In genomic region chr6:32700391-32701040, GRCh38 we compare ENCODE assay signal across 9 cellular contexts. TPM values are rescaled to one million over a fixed set of nuclear protein-coding genes. Genes with fewer than 3 reads are reported as not detected.
DNase-seq lines count a peak whose midpoint lies in the region; ATAC-seq and TF ChIP-seq lines count a peak whose summit lies in the region.
"Had no signal": no experiment of that assay in that cellular context is flagged by ENCODE, and none has a peak within 500 bp of the region (broad histone marks: within the 10 kb centered on the region; RNA-seq: fewer than 3 reads in every experiment).

No MANE protein-coding gene starts in this region.

- POLR2A ChIA-PET in CD4-positive, alpha-beta memory T cell (lab: Charles Lee; ENCODE audit: partially characterized antibody) = interaction anchor here (1.5 kb wide), 1 partner anchor 78 kb away, joined by 4 read pairs; no protein-coding TSS in a partner anchor

- 7 to 12% (median 11%) methylated on average over 6 of the region's 6 CpGs for WGBS in adrenal gland, 4 donors

- peaks cover 0 to 3% (median 0%) of the 10 kb centered on the region in 8 donors for H3K9me3 Mint-ChIP-seq in CD4-positive, alpha-beta memory T cell
- H3K9me3 Mint-ChIP-seq: T-helper 1 cell treated with Interleukin-12 subunit alpha and Interleukin-12 subunit beta and Interleukin-4 antibody, amounts not matched to agents 30 μg/mL and 1 μg/mL, for 36 hours had no signal

- peak in 4 of 5 donors; percentile 29 to 45 (median 38) for DNase-seq in CD4-positive, alpha-beta memory T cell
- peak; percentile 75 for DNase-seq in H7
- DNase-seq in NCI-H82 (lab: John Stamatoyannopoulos, UW) = peak; percentile 82
- DNase-seq in adrenal gland = peak; percentile 32 to 58 (median 49)
- no peak for DNase-seq in left ventricle myocardium inferior
- DNase-seq in renal cortical epithelial cell (ENCODE audit: low read depth) = peak; percentile 93
- no peak for DNase-seq in NCI-H187 treated with DMSO at 0.1 percent for 48 hours (lab: John Stamatoyannopoulos, UW)

- no peak overlapping the region for H3K4me3 ChIP-seq in CD4-positive, alpha-beta memory T cell (ENCODE audit: low read length in 2 of 2)
- H3K4me3 ChIP-seq in H7 (ENCODE audit: insufficient read depth, low read depth, low read length) (no peak overlapping the region), adrenal gland (no peak overlapping the region), left ventricle myocardium inferior (no peak overlapping the region)

- no peak overlapping the region for H3K27ac ChIP-seq in CD4-positive, alpha-beta memory T cell (ENCODE audit: low read depth, low read length)
- H3K27ac ChIP-seq in adrenal gland = no peak overlapping the region
- no peak overlapping the region for H3K27ac ChIP-seq in left ventricle myocardium inferior (replicated peaks)

- no peaks in the 10 kb centered on the region for H3K9me3 ChIP-seq in CD4-positive, alpha-beta memory T cell (ENCODE audit: control insufficient read depth in 1 of 2, low read length in 2 of 2)
- H3K9me3 ChIP-seq in adrenal gland (replicated peaks in 1 of 3) (no peaks in the 10 kb centered on the region), left ventricle myocardium inferior (replicated peaks) (no peaks in the 10 kb centered on the region)

- no peak for TF ChIP-seq POLR2A in adrenal gland (IDR thresholded peaks at IDR 0.05)

- CTCF ChIA-PET in CD4-positive, alpha-beta memory T cell (lab: Charles Lee; ENCODE audit: partially characterized antibody) = interaction anchor here (0.6 to 5.4 kb wide), 20 partner anchors 8 to 289 kb away, joined by 3 to 96 read pairs (median 5); no protein-coding TSS in a partner anchor

- peaks cover 24 to 26% of the 10 kb centered on the region in 2 donors for H3K27me3 Mint-ChIP-seq in CD4-positive, alpha-beta memory T cell

- H3K4me3 Mint-ChIP-seq in CD4-positive, alpha-beta memory T cell = peak overlapping the region in 2 of 8 donors; percentile 35 to 58
- H3K4me3 Mint-ChIP-seq: T-helper 1 cell treated with Interleukin-12 subunit alpha and Interleukin-12 subunit beta and Interleukin-4 antibody, amounts not matched to agents 30 μg/mL and 1 μg/mL, for 36 hours had no signal

- no peaks in the 10 kb centered on the region for H3K36me3 Mint-ChIP-seq in CD4-positive, alpha-beta memory T cell

- intact Hi-C loops in CD4-positive, alpha-beta memory T cell (cut with micrococcal nuclease) = loop anchor here (1.0 to 2.0 kb wide), 5 partner anchors 78 to 287 kb away; no protein-coding TSS in a partner anchor
- intact Hi-C loops in adrenal gland (cut with DNase I) = loop anchor here (5.0 kb wide), 2 partner anchors 268 to 283 kb away; no protein-coding TSS in a partner anchor
- intact Hi-C loops in left ventricle myocardium inferior (cut with micrococcal nuclease) = no loop called here

- H3K36me3 ChIP-seq in CD4-positive, alpha-beta memory T cell (ENCODE audit: insufficient read depth, low read length) = no peaks in the 10 kb centered on the region
- no peaks in the 10 kb centered on the region for H3K36me3 ChIP-seq in H7 (replicated peaks; ENCODE audit: control insufficient read depth, insufficient read depth, low read length)
- H3K36me3 ChIP-seq in adrenal gland (replicated peaks in 1 of 2) = no peaks in the 10 kb centered on the region
- H3K36me3 ChIP-seq in left ventricle myocardium inferior = no peaks in the 10 kb centered on the region

- ATAC-seq in GM18520 (IDR thresholded peaks at IDR 0.05; ENCODE audit: unreplicated experiment) = no peak

- H3K4me1 ChIP-seq in CD4-positive, alpha-beta memory T cell (ENCODE audit: insufficient read depth, low read length) = no peaks in the 10 kb centered on the region
- H3K4me1 ChIP-seq in adrenal gland (replicated peaks in 1 of 2) (no peaks in the 10 kb centered on the region), left ventricle myocardium inferior (no peaks in the 10 kb centered on the region)

- H3K27me3 ChIP-seq in CD4-positive, alpha-beta memory T cell (ENCODE audit: insufficient read depth, low read length) = peaks cover 9% of the 10 kb centered on the region
- H3K27me3 ChIP-seq in H7 (ENCODE audit: control insufficient read depth, insufficient read depth, low read length) (no peaks in the 10 kb centered on the region; the same call in 1 of the 2 replicates), adrenal gland (no peaks in the 10 kb centered on the region), left ventricle myocardium inferior (ENCODE audit: low read depth) (peaks cover 52% of the 10 kb centered on the region)

- TF ChIP-seq CTCF in adrenal gland (IDR thresholded peaks at IDR 0.05) (peak in 5 of 6 experiments; percentile 70 to 77 (median 73)), left ventricle myocardium inferior (IDR thresholded peaks at IDR 0.05; ENCODE audit: borderline replicate concordance) (peak; percentile 75)

- H3K4me1 Mint-ChIP-seq in CD4-positive, alpha-beta memory T cell = peaks cover 0 to 4% (median 1%) of the 10 kb centered on the region in 4 donors

- H3K27ac Mint-ChIP-seq in CD4-positive, alpha-beta memory T cell = peak overlapping the region in 1 of 7 donors; percentile 90
- H3K27ac Mint-ChIP-seq: T-helper 1 cell treated with Interleukin-12 subunit alpha and Interleukin-12 subunit beta and Interleukin-4 antibody, amounts not matched to agents 30 μg/mL and 1 μg/mL, for 36 hours had no signal

RNA-seq across cellular contexts. Expression of gene HLA-DQB1, which starts 34.1 kb away (rescaled TPM):
- 1 to 10 TPM; 6.3 to 9.9 TPM for total RNA-seq in CD4-positive, alpha-beta memory T cell
- 10 to 100 TPM in 1 of 2 donors, 1 to 10 TPM in 1; 1.4 to 11.1 TPM for polyA plus RNA-seq in CD4-positive, alpha-beta memory T cell
- total RNA-seq in H7 (2014; rRNA removed; shearing (Covaris generic)) = under 0.01 TPM in 1 of 2 replicates, not detected in the other
- total RNA-seq in adrenal gland (100 to 1,000 TPM in 1 of 8 donors, 10 to 100 TPM in 2, 1 to 10 TPM in 5; 1.5 to 208 (median 9.4) TPM), left ventricle myocardium inferior (2.0 TPM), renal cortical epithelial cell (1.8 and 28.0 TPM in 2 replicates)
- polyA plus RNA-seq in adrenal gland = 100 to 1,000 TPM in 2 of 3 donors, 1 to 10 TPM in 1; 8.8 to 189 (median 151) TPM

RNA-seq across cellular contexts. Expression of gene HLA-DQA2, which starts 40.7 kb away (rescaled TPM):
- total RNA-seq in CD4-positive, alpha-beta memory T cell = not detected
- polyA plus RNA-seq in CD4-positive, alpha-beta memory T cell = under 1 TPM in 1 of 2 donors, not detected in 1; 0.77 TPM
- not detected in 2 replicates for total RNA-seq in H7 (2014; rRNA removed; shearing (Covaris generic))
- total RNA-seq in adrenal gland = 10 to 100 TPM in 1 of 8 donors, 1 to 10 TPM in 6, under 1 TPM in 1; 0.47 to 17.8 (median 2.4) TPM
- polyA plus RNA-seq in adrenal gland = 1 to 10 TPM in 1 of 3 donors, not detected in 2; 3.0 TPM
- 1.8 TPM for total RNA-seq in left ventricle myocardium inferior
- total RNA-seq in renal cortical epithelial cell = not detected in 2 replicates

Comparison
In these comparisons a context has a peak if more than half of its experiments do, and no peak if none do; other contexts are left out.
1. DNase-seq: peak in CD4-positive, alpha-beta memory T cell (4 of 5), H7 (single experiment), NCI-H82 (single experiment), adrenal gland (7 of 7) and renal cortical epithelial cell (single experiment); none in left ventricle myocardium inferior (single experiment) and NCI-H187 treated with DMSO at 0.1 percent for 48 hours (single experiment).